In genomic region chr16:11896776-11897175, GRCh38 we compare ENCODE assay signal across 11 cellular contexts. TPM values are rescaled to one million over a fixed set of nuclear protein-coding genes. Genes with fewer than 3 reads are reported as not detected.
DNase-seq lines count a peak whose midpoint lies in the region; ATAC-seq, FAIRE-seq and TF ChIP-seq lines count a peak whose summit lies in the region.
"Had no signal": no experiment of that assay in that cellular context is flagged by ENCODE, and none has a peak within 500 bp of the region (broad histone marks: within the 10 kb centered on the region; RNA-seq: fewer than 3 reads in every experiment).

No MANE protein-coding gene starts in this region.

- H3K27me3 ChIP-seq in breast epithelium: no peaks in the 10 kb centered on the region
- H3K27me3 ChIP-seq: BLaER1 treated with 17β-estradiol and CSF1 and Interleukin-3, amounts not matched to agents 10 nM and 100 nM had no signal

- H3K4me3 ChIP-seq in breast epithelium (no peak overlapping the region), foreskin fibroblast (ENCODE audit: low read depth in 1 of 2, low read length in 2 of 2) (no peak overlapping the region)
- H3K4me3 ChIP-seq: BLaER1 treated with 17β-estradiol and CSF1 and Interleukin-3, amounts not matched to agents 10 nM and 100 nM had no signal

- H3K4me3 Mint-ChIP-seq in MCF 10A (ENCODE audit: unreplicated experiment): no peak overlapping the region
- H3K4me3 Mint-ChIP-seq in activated T-helper 17 cell treated with anti-CD3 and anti-CD28 coated beads, Interleukin-2, amount 50 U/mL, for 72 hours: peak overlapping the region; percentile 5

- H3K9me3 Mint-ChIP-seq in MCF 10A (ENCODE audit: unreplicated experiment): no peaks in the 10 kb centered on the region
- no peaks in the 10 kb centered on the region for H3K9me3 Mint-ChIP-seq in activated T-helper 17 cell treated with anti-CD3 and anti-CD28 coated beads, Interleukin-2, amount 50 U/mL, for 72 hours

- DNase-seq in MCF 10A (ENCODE audit: unreplicated experiment) (peak; percentile 21), breast epithelium (ENCODE audit: low spot score in 2 of 2) (no peak), foreskin fibroblast (peak; percentile 80 to 82), superior temporal gyrus (ENCODE audit: extremely low spot score) (peak; percentile 36), HTR-8/SVneo (ENCODE audit: insufficient read length, low spot score) (no peak), NCI-H446 treated with DMSO at 0.1 percent for 48 hours (lab: John Stamatoyannopoulos, UW) (no peak)
- DNase-seq: NK-92 treated with Interleukin-12 subunit alpha and Interleukin-12 subunit beta, amount 100 ng/mL, for 24 hours had no signal

- TF ChIP-seq CTCF in MCF 10A (IDR thresholded peaks at IDR 0.05; ENCODE audit: unreplicated experiment) (no peak), breast epithelium (IDR thresholded peaks at IDR 0.05) (no peak), foreskin fibroblast (IDR thresholded peaks at IDR 0.05; ENCODE audit: low read depth, low read length) (no peak)

- no peaks in the 10 kb centered on the region for H3K36me3 ChIP-seq in breast epithelium

- no peaks in the 10 kb centered on the region for H3K27me3 Mint-ChIP-seq in MCF 10A (ENCODE audit: insufficient read depth, unreplicated experiment)
- H3K27me3 Mint-ChIP-seq in activated T-helper 17 cell treated with anti-CD3 and anti-CD28 coated beads, Interleukin-2, amount 50 U/mL, for 72 hours: no peaks in the 10 kb centered on the region

- intact Hi-C loops in MCF 10A (cut with micrococcal nuclease): loop anchor here (5.0 kb wide), 1 partner anchor 171 kb away; no protein-coding TSS in a partner anchor
- intact Hi-C loops in breast epithelium (cut with DNase I; ENCODE audit: low total_unique reads): no loop called here

- no peak overlapping the region for H3K27ac Mint-ChIP-seq in MCF 10A (ENCODE audit: low read depth, unreplicated experiment)
- H3K27ac Mint-ChIP-seq in activated T-helper 17 cell treated with anti-CD3 and anti-CD28 coated beads, Interleukin-2, amount 50 U/mL, for 72 hours: peak overlapping the region; percentile 51

- no peak overlapping the region for H3K27ac ChIP-seq in breast epithelium

- H3K9me3 ChIP-seq in breast epithelium: no peaks in the 10 kb centered on the region
- H3K9me3 ChIP-seq: BLaER1 treated with 17β-estradiol and CSF1 and Interleukin-3, amounts not matched to agents 10 nM and 100 nM had no signal

- FAIRE-seq in HTR-8/SVneo (lab: Jason Lieb, UNC): no peak
- FAIRE-seq: GM12892 had no signal

- peaks cover 60% of the 10 kb centered on the region for H3K36me3 Mint-ChIP-seq in MCF 10A (ENCODE audit: insufficient read depth, unreplicated experiment)
- H3K36me3 Mint-ChIP-seq in activated T-helper 17 cell treated with anti-CD3 and anti-CD28 coated beads, Interleukin-2, amount 50 U/mL, for 72 hours (ENCODE audit: low read depth): peaks cover 86% of the 10 kb centered on the region

- POLR2A ChIA-PET in MCF 10A (lab: Yijun Ruan, JAX): interaction anchor here (1.1 to 2.9 kb wide), 3 partner anchors 16 to 19 kb away, joined by 3 to 7 read pairs (median 3); partner anchors contain the start of gene GSPT1

- TF ChIP-seq POLR2A in breast epithelium (IDR thresholded peaks at IDR 0.05): no peak

- peaks cover 16% of the 10 kb centered on the region for H3K4me1 Mint-ChIP-seq in MCF 10A (ENCODE audit: insufficient read depth, unreplicated experiment)
- H3K4me1 Mint-ChIP-seq in activated T-helper 17 cell treated with anti-CD3 and anti-CD28 coated beads, Interleukin-2, amount 50 U/mL, for 72 hours: peaks cover 31% of the 10 kb centered on the region

- CTCF ChIA-PET in MCF 10A (lab: Yijun Ruan, JAX): interaction anchor here (0.7 to 1.0 kb wide), 2 partner anchors 11 to 115 kb away, joined by 3 to 5 read pairs; no protein-coding TSS in a partner anchor

- no TSS peak for BruUV-seq in MCF 10A (replicated peaks; lab: Mats Ljungman, UMichigan)

- peak; percentile 75 for ATAC-seq in activated T-helper 17 cell treated with anti-CD3 and anti-CD28 coated beads, Interleukin-2, amount 50 U/mL, for 72 hours (replicated peaks)
- no peak for ATAC-seq in HG02798 (IDR thresholded peaks at IDR 0.05; ENCODE audit: poor library complexity, unreplicated experiment)

- H3K4me1 ChIP-seq in breast epithelium: no peaks in the 10 kb centered on the region

RNA-seq across cellular contexts. Expression of gene GSPT1, which starts 19.0 kb away (rescaled TPM):
- total RNA-seq in MCF 10A (2022) (163 and 199 TPM in 2 replicates), breast epithelium (10 to 100 TPM; 61.3 to 68.5 (median 67.6) TPM)
- total RNA-seq in activated T-helper 17 cell treated with anti-CD3 and anti-CD28 coated beads, Interleukin-2, amount 50 U/mL, for 72 hours: 100 to 1,000 TPM; 115 to 209 TPM

RNA-seq across cellular contexts. Expression of gene NPIPB2, which starts 45.1 kb away (rescaled TPM):
- total RNA-seq in MCF 10A (2022) (17.2 and 17.4 TPM in 2 replicates), breast epithelium (10 to 100 TPM; 14.8 to 23.9 (median 20.3) TPM)
- total RNA-seq in activated T-helper 17 cell treated with anti-CD3 and anti-CD28 coated beads, Interleukin-2, amount 50 U/mL, for 72 hours: 10 to 100 TPM; 14.3 to 21.8 TPM

RNA-seq across cellular contexts. Expression of gene RSL1D1, which starts 45.4 kb away (rescaled TPM):
- 302 and 406 TPM in 2 replicates for total RNA-seq in MCF 10A (2022)
- total RNA-seq in breast epithelium: 100 to 1,000 TPM; 150 to 219 (median 172) TPM
- total RNA-seq in activated T-helper 17 cell treated with anti-CD3 and anti-CD28 coated beads, Interleukin-2, amount 50 U/mL, for 72 hours: 100 to 1,000 TPM; 275 to 288 TPM

Comparison
In these comparisons a context has a peak if more than half of its experiments do, and no peak if none do; other contexts are left out.
1. DNase-seq: peak in MCF 10A (single experiment), foreskin fibroblast (2 of 2) and superior temporal gyrus (single experiment); none in breast epithelium (0 of 2), HTR-8/SVneo (single experiment) and NCI-H446 treated with DMSO at 0.1 percent for 48 hours (single experiment).